21 cellular contexts compared by ENCODE assay signal in genomic region chr1:13760921-13761320, GRCh38.
DNase-seq lines count a peak whose midpoint lies in the region; ATAC-seq and TF ChIP-seq lines count a peak whose summit lies in the region.
"Had no signal": no experiment of that assay in that cellular context is flagged by ENCODE, and none has a peak within 500 bp of the region (broad histone marks: within the 10 kb centered on the region; RNA-seq: fewer than 3 reads in every experiment).

No MANE protein-coding gene starts in this region.

- H3K4me1 Mint-ChIP-seq in activated naive CD4-positive, alpha-beta T cell treated with anti-CD3 and anti-CD28 coated beads, Interleukin-2, amount 50 U/mL, for 24 hours, result peaks cover 96% of the 10 kb centered on the region
- H3K4me1 Mint-ChIP-seq in type B pancreatic cell (ENCODE audit: unreplicated experiment), result peaks cover 71% of the 10 kb centered on the region

- peaks cover 4% of the 10 kb centered on the region for H4K20me1 ChIP-seq in mammary epithelial cell (ENCODE audit: insufficient read depth, low read length)

- no peaks in the 10 kb centered on the region for H3K36me3 Mint-ChIP-seq in activated naive CD4-positive, alpha-beta T cell treated with anti-CD3 and anti-CD28 coated beads, Interleukin-2, amount 50 U/mL, for 24 hours
- H3K36me3 Mint-ChIP-seq in type B pancreatic cell, result peaks cover 4% of the 10 kb centered on the region

- H3K36me3 ChIP-seq in mammary epithelial cell (ENCODE audit: insufficient read depth, low read length) (no peaks in the 10 kb centered on the region), right lobe of liver (no peaks in the 10 kb centered on the region), heart right ventricle (peaks cover 0 to 4% (median 0%) of the 10 kb centered on the region in 9 donors)
- H3K36me3 ChIP-seq: left ventricle myocardium inferior, uterus had no signal

- in situ Hi-C loops in mammary epithelial cell (cut with MboI; ENCODE audit: low sequenced_read_pairs in 2 of 2), result no loop called here

- H3K4me3 ChIP-seq in mammary epithelial cell (replicated peaks in 1 of 3; ENCODE audit: insufficient read depth in 1 of 3, low read depth in 2 of 3, low read length in 3 of 3) (no peak overlapping the region), right lobe of liver (no peak overlapping the region), heart right ventricle (no peak overlapping the region)
- H3K4me3 ChIP-seq: left ventricle myocardium inferior, uterus had no signal

- TF ChIP-seq CTCF in mammary epithelial cell (conservative IDR thresholded peaks at IDR 0.05 in 1 of 2, IDR thresholded peaks at IDR 0.05 in 1 of 2; ENCODE audit: extremely low read depth in 1 of 2, insufficient read depth in 1 of 2, low read depth in 1 of 2, low read length in 2 of 2) (peak in 1 of 2 donors; percentile 7), right lobe of liver (IDR thresholded peaks at IDR 0.05) (peak in 1 of 4 donors; percentile 24), type B pancreatic cell (conservative IDR thresholded peaks at IDR 0.05) (no peak), heart right ventricle (IDR thresholded peaks at IDR 0.05) (no peak)

- H3K27me3 Mint-ChIP-seq in activated naive CD4-positive, alpha-beta T cell treated with anti-CD3 and anti-CD28 coated beads, Interleukin-2, amount 50 U/mL, for 24 hours, result no peaks in the 10 kb centered on the region
- H3K27me3 Mint-ChIP-seq in type B pancreatic cell, result no peaks in the 10 kb centered on the region
- H3K27me3 Mint-ChIP-seq: activated naive CD4-positive, alpha-beta T cell treated with anti-CD3 and anti-CD28 coated beads, Interleukin-2, amount 10 ng/mL, durations not matched to agents 7 days and 5 days; brain; CD4-positive, alpha-beta memory T cell; naive thymus-derived CD4-positive, alpha-beta T cell had no signal

- no peak overlapping the region for H3K4me3 Mint-ChIP-seq in activated naive CD4-positive, alpha-beta T cell treated with anti-CD3 and anti-CD28 coated beads, Interleukin-2, amount 50 U/mL, for 24 hours
- H3K4me3 Mint-ChIP-seq in type B pancreatic cell, result peak overlapping the region; percentile 49
- H3K4me3 Mint-ChIP-seq: activated naive CD4-positive, alpha-beta T cell treated with anti-CD3 and anti-CD28 coated beads, Interleukin-2, amount 10 ng/mL, durations not matched to agents 7 days and 5 days; brain; T-helper 2 cell treated with Interferon-gamma antibody and Interleukin-4, amounts not matched to agents 5 μg/mL and 100 μg/mL, for 36 hours had no signal

- H3K79me2 ChIP-seq in mammary epithelial cell (ENCODE audit: insufficient read depth, low read length), result peaks cover 98% of the 10 kb centered on the region

- peak overlapping the region; percentile 23 for H3K27ac Mint-ChIP-seq in activated naive CD4-positive, alpha-beta T cell treated with anti-CD3 and anti-CD28 coated beads, Interleukin-2, amount 50 U/mL, for 24 hours
- peak overlapping the region; percentile 96 for H3K27ac Mint-ChIP-seq in type B pancreatic cell
- H3K27ac Mint-ChIP-seq: activated naive CD4-positive, alpha-beta T cell treated with anti-CD3 and anti-CD28 coated beads, Interleukin-2, amount 10 ng/mL, durations not matched to agents 7 days and 5 days; T-helper 2 cell treated with Interferon-gamma antibody and Interleukin-4, amounts not matched to agents 5 μg/mL and 100 μg/mL, for 36 hours had no signal

- ATAC-seq in right lobe of liver (peak; percentile 77 to 96 (median 92)), heart right ventricle (no peak)
- ATAC-seq: naive thymus-derived CD4-positive, alpha-beta T cell; stimulated activated naive CD8-positive, alpha-beta T cell treated with anti-CD3 and anti-CD28 coated beads, Interleukin-15, Interleukin-2, amounts not matched to agents 100 U/mL and 50 U/mL, for 24 hours had no signal

- no peak for TF ChIP-seq POLR2A in right lobe of liver (IDR thresholded peaks at IDR 0.05)

- H3K9me3 Mint-ChIP-seq in activated naive CD4-positive, alpha-beta T cell treated with anti-CD3 and anti-CD28 coated beads, Interleukin-2, amount 50 U/mL, for 24 hours, result no peaks in the 10 kb centered on the region
- H3K9me3 Mint-ChIP-seq in type B pancreatic cell, result no peaks in the 10 kb centered on the region
- H3K9me3 Mint-ChIP-seq: activated naive CD4-positive, alpha-beta T cell treated with anti-CD3 and anti-CD28 coated beads, Interleukin-2, amount 10 ng/mL, durations not matched to agents 7 days and 5 days; brain; CD4-positive, alpha-beta memory T cell; naive thymus-derived CD4-positive, alpha-beta T cell; T-helper 2 cell treated with Interferon-gamma antibody and Interleukin-4, amounts not matched to agents 5 μg/mL and 100 μg/mL, for 36 hours had no signal

- CTCF ChIA-PET in mammary epithelial cell (lab: Charles Lee; ENCODE audit: low non-redundant PET), result interaction anchor here (0.8 kb wide), 1 partner anchor 16 kb away, joined by 4 read pairs; no protein-coding TSS in a partner anchor

- H3K9ac ChIP-seq in mammary epithelial cell (ENCODE audit: insufficient read depth, low read length), result no peak overlapping the region

- H3K4me1 ChIP-seq in mammary epithelial cell (ENCODE audit: insufficient read depth, low read length) (peaks cover 35% of the 10 kb centered on the region), right lobe of liver (peaks cover 0 to 20% (median 9%) of the 10 kb centered on the region in 4 donors), heart right ventricle (peaks cover 0 to 98% (median 81%) of the 10 kb centered on the region in 9 donors)

- intact Hi-C loops in mammary epithelial cell (cut with micrococcal nuclease), result no loop called here
- intact Hi-C loops in right lobe of liver (cut with DNase I), result no loop called here
- intact Hi-C loops in heart right ventricle (cut with DNase I), result no loop called here

- no peak overlapping the region for H3K27ac ChIP-seq in mammary epithelial cell (ENCODE audit: insufficient read depth, low read depth, low read length)
- H3K27ac ChIP-seq in right lobe of liver, result peak overlapping the region in 1 of 3 donors; percentile 6
- no peak overlapping the region for H3K27ac ChIP-seq in heart right ventricle
- H3K27ac ChIP-seq: left ventricle myocardium inferior, uterus had no signal

- no TSS peak for BruUV-seq in mammary epithelial cell (replicated peaks; lab: Mats Ljungman, UMichigan)

- H3K27me3 ChIP-seq in mammary epithelial cell (ENCODE audit: insufficient read depth, low read length) (no peaks in the 10 kb centered on the region), right lobe of liver (no peaks in the 10 kb centered on the region), heart right ventricle (no peaks in the 10 kb centered on the region)
- H3K27me3 ChIP-seq: uterus had no signal

- no peak overlapping the region for H2AFZ ChIP-seq in mammary epithelial cell (ENCODE audit: low read depth, low read length)

- peak overlapping the region; percentile 11 for H3K4me2 ChIP-seq in mammary epithelial cell (ENCODE audit: insufficient read depth, low read depth, low read length)

- 26% methylated on average over 5 of the region's 5 CpGs for WGBS in mammary epithelial cell (ENCODE audit: low coverage, missing lambda C conversion rate)
- WGBS in right lobe of liver (ENCODE audit: insufficient coverage, low coverage, low lambda C conversion rate, missing lambda C conversion rate), result 27% methylated on average over 5 of the region's 5 CpGs
- 80 to 84% methylated on average over 5 of the region's 5 CpGs for WGBS in heart right ventricle, 2 donors

- DNase-seq in activated naive CD4-positive, alpha-beta T cell treated with Interleukin-2 at 50 U/mL for 16 hours, result no peak
- DNase-seq in mammary epithelial cell (no peak), right lobe of liver (no peak), type B pancreatic cell (ENCODE audit: extremely low spot score, unreplicated experiment) (no peak), 8988T (no peak), heart right ventricle (no peak), glomerular visceral epithelial cell (ENCODE audit: extremely low spot score) (no peak)
- DNase-seq: activated CD4-positive, CD25-positive, alpha-beta regulatory T cell treated with anti-CD3 and anti-CD28 coated beads, Interleukin-2, amount 50 U/mL, for 72 hours; activated CD8-positive, alpha-beta memory T cell treated with anti-CD3 and anti-CD28 coated beads, Interleukin-2, amount 50 U/mL, for 4 hours; activated naive CD4-positive, alpha-beta T cell treated with anti-CD3 and anti-CD28 coated beads, Interleukin-2, amount 10 ng/mL, durations not matched to agents 7 days and 5 days; CD4-positive, alpha-beta memory T cell; KBM-7; left ventricle myocardium inferior; NCI-H1105; NCI-H345; stimulated activated naive CD8-positive, alpha-beta T cell treated with anti-CD3 and anti-CD28 coated beads, Interleukin-15, Interleukin-2, amounts not matched to agents 100 U/mL and 50 U/mL, for 24 hours; uterus had no signal

- dilution Hi-C loops in mammary epithelial cell (cut with HindIII; ENCODE audit: low sequenced_read_pairs), result no loop called here

- H3K9me3 ChIP-seq in mammary epithelial cell (replicated peaks; ENCODE audit: insufficient read depth, low read length) (no peaks in the 10 kb centered on the region), right lobe of liver (no peaks in the 10 kb centered on the region), heart right ventricle (no peaks in the 10 kb centered on the region)
- H3K9me3 ChIP-seq: left ventricle myocardium inferior, uterus had no signal

Comparison
In these comparisons a context has a peak if more than half of its experiments do, and no peak if none do; other contexts are left out.
1. ATAC-seq: peak in right lobe of liver (4 of 4); none in heart right ventricle (0 of 8).